2 cellular contexts compared by ENCODE assay signal in the genomic region with DNA sequence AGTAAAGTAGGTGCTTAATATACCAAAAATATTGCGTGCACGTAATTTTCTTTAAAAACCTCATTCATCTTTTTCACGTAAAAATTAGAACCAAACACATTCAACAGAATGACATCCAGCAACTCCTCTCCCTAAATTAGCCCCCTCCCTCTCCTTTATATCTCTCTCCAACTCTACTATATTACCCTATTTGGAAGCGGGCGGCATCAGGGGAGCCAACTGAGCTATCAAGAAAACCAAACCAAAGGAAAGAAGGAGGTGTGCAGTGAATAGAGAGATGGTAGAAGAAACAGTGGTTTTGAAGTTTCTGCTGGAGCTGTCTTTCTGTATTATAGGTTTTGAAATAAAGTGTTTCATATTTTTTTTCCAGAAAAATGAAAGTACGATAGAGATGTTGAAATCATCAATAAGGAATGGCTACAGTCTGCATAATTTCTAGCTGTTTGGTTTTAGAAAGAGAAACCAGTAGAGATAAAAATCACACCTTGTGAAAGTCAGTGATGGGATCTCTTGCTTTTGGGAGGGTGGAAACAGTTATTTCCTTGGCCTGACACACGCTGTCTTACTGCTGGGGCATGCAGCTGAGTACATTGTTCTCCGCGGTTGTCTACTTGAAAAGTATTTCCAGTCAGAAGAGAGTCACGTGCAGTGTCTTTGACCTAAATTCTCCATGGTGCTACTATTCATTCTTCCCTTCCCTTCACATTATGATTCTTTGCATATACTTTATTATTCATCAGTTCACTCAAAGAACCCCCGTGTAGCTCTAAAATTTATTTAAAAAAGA.
TF ChIP-seq lines count a peak whose summit lies in the region.

No MANE protein-coding gene starts in this region.

TF ChIP-seq in GM23338, 12 proteins besides CTCF, POLR2A, EP300 and RAD21:
- TF ChIP-seq EZH2phosphoT487 (IDR thresholded peaks at IDR 0.05; ENCODE audit: unreplicated experiment), result no peak
- no peak for TF ChIP-seq EZH2 (IDR thresholded peaks at IDR 0.05; ENCODE audit: low read depth, unreplicated experiment)
- TF ChIP-seq STAT1 (IDR thresholded peaks at IDR 0.05; ENCODE audit: unreplicated experiment), result no peak
- no peak for TF ChIP-seq POLR2AphosphoS5 (IDR thresholded peaks at IDR 0.05; ENCODE audit: low read depth)
- TF ChIP-seq JUNB (IDR thresholded peaks at IDR 0.05; ENCODE audit: unreplicated experiment), result no peak
- TF ChIP-seq, protein P1, sequence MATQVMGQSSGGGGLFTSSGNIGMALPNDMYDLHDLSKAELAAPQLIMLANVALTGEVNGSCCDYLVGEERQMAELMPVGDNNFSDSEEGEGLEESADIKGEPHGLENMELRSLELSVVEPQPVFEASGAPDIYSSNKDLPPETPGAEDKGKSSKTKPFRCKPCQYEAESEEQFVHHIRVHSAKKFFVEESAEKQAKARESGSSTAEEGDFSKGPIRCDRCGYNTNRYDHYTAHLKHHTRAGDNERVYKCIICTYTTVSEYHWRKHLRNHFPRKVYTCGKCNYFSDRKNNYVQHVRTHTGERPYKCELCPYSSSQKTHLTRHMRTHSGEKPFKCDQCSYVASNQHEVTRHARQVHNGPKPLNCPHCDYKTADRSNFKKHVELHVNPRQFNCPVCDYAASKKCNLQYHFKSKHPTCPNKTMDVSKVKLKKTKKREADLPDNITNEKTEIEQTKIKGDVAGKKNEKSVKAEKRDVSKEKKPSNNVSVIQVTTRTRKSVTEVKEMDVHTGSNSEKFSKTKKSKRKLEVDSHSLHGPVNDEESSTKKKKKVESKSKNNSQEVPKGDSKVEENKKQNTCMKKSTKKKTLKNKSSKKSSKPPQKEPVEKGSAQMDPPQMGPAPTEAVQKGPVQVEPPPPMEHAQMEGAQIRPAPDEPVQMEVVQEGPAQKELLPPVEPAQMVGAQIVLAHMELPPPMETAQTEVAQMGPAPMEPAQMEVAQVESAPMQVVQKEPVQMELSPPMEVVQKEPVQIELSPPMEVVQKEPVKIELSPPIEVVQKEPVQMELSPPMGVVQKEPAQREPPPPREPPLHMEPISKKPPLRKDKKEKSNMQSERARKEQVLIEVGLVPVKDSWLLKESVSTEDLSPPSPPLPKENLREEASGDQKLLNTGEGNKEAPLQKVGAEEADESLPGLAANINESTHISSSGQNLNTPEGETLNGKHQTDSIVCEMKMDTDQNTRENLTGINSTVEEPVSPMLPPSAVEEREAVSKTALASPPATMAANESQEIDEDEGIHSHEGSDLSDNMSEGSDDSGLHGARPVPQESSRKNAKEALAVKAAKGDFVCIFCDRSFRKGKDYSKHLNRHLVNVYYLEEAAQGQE (IDR thresholded peaks at IDR 0.05; ENCODE audit: unreplicated experiment), result no peak

TF ChIP-seq in WTC11, 78 proteins besides CTCF, POLR2A, EP300 and RAD21:
- TF ChIP-seq, protein P2, sequence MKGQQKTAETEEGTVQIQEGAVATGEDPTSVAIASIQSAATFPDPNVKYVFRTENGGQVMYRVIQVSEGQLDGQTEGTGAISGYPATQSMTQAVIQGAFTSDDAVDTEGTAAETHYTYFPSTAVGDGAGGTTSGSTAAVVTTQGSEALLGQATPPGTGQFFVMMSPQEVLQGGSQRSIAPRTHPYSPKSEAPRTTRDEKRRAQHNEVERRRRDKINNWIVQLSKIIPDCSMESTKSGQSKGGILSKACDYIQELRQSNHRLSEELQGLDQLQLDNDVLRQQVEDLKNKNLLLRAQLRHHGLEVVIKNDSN (CRISPR knock-in tag; IDR thresholded peaks at IDR 0.05), result peak; percentile 67
- TF ChIP-seq MYBL2 (CRISPR knock-in tag; IDR thresholded peaks at IDR 0.05), result no peak
- TF ChIP-seq, protein P3, sequence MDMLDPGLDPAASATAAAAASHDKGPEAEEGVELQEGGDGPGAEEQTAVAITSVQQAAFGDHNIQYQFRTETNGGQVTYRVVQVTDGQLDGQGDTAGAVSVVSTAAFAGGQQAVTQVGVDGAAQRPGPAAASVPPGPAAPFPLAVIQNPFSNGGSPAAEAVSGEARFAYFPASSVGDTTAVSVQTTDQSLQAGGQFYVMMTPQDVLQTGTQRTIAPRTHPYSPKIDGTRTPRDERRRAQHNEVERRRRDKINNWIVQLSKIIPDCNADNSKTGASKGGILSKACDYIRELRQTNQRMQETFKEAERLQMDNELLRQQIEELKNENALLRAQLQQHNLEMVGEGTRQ (CRISPR knock-in tag; IDR thresholded peaks at IDR 0.05), result peak; percentile 78
